In the genomic region with DNA sequence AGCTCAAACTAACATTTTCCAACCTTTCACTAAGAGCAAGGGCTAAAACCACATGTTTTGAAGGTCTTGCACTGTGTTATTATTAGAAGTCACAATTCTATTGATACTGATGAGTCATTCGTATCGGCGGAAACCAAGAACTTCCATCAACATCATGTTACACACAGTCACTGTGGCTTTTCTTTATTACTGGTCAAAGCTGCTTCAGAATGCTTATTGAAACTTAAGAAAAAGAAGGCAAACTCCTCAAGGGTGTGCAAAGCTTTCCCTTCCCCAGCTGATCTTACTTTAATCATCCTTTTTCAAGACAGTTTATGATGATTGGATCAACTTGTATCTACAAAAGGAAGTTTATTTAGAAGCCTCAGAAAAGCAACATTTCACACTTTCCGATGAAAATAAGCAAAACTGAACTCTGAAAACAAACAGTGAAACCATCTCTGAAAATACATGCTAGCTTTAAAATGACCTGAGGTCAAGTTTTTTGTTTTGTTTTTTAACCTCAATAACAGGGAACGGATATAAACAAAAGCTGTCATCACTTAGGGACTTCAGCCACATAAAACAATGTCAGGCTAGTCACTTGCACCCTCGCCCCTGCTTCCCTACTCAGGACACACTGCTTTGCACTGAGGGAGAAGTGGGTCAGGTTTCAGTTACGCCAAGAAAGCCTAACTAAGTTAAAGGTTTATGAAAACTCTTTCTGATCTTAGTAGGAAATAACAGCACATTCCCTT, we compare ENCODE assay signal across 8 cellular contexts. TPM values are rescaled to one million over a fixed set of nuclear protein-coding genes. Genes with fewer than 3 reads are reported as not detected.
DNase-seq lines count a peak whose midpoint lies in the region; ATAC-seq and TF ChIP-seq lines count a peak whose summit lies in the region.

No MANE protein-coding gene starts in this region.

- CTCF ChIA-PET in OCI-LY7 (lab: Charles Lee; ENCODE audit: unreplicated experiment): interaction anchor here (0.6 to 1.3 kb wide), 6 partner anchors 8 to 344 kb away, joined by 3 to 4 read pairs (median 3); no protein-coding TSS in a partner anchor

- peaks cover 93% of the 10 kb centered on the region for H3K4me1 ChIP-seq in OCI-LY7 (ENCODE audit: insufficient read depth, low read length, poor library complexity, severe bottlenecking)

- ATAC-seq in HG02840 (IDR thresholded peaks at IDR 0.05; ENCODE audit: low FRiP score, unreplicated experiment): peak; percentile 77

- peak overlapping the region; percentile 84 for H3K27ac ChIP-seq in OCI-LY7 (ENCODE audit: low read depth, low read length, poor library complexity, severe bottlenecking)

- H3K27me3 Mint-ChIP-seq in dendritic cell treated with granulocyte-macrophage colony-stimulating factor and Interleukin-4, amounts not matched to agents 40 ng/mL and 50 ng/mL, for 4 days: peaks cover 10% of the 10 kb centered on the region

- BruUV-seq in OCI-LY7 (replicated peaks; lab: Mats Ljungman, UMichigan): no TSS peak

- peak overlapping the region; percentile 65 for H3K4me3 ChIP-seq in OCI-LY7 (ENCODE audit: low read depth, low read length, poor library complexity, severe bottlenecking)

- peaks cover 27% of the 10 kb centered on the region for H3K4me1 Mint-ChIP-seq in dendritic cell treated with granulocyte-macrophage colony-stimulating factor and Interleukin-4, amounts not matched to agents 40 ng/mL and 50 ng/mL, for 4 days (ENCODE audit: low read depth)

- peak; percentile 39 for DNase-seq in SKM-1 treated with dmso at 0.1 percent for 144 hours (lab: John Stamatoyannopoulos, UW; ENCODE audit: unreplicated experiment)
- no peak for DNase-seq in SKM-1 (lab: John Stamatoyannopoulos, UW; ENCODE audit: unreplicated experiment)
- DNase-seq in OCI-LY7 (ENCODE audit: low spot score): no peak
- peak; percentile 31 for DNase-seq in myocyte (ENCODE audit: low read depth)
- DNase-seq in AG08395 (ENCODE audit: low spot score): no peak
- DNase-seq in GM19240 (ENCODE audit: insufficient read length, low spot score): no peak

- H3K4me2 ChIP-seq in OCI-LY7 (ENCODE audit: low read length): peak overlapping the region; percentile 97

- H3K9me3 Mint-ChIP-seq in dendritic cell treated with granulocyte-macrophage colony-stimulating factor and Interleukin-4, amounts not matched to agents 40 ng/mL and 50 ng/mL, for 4 days: no peaks in the 10 kb centered on the region

- peak overlapping the region; percentile 74 for H3K27ac Mint-ChIP-seq in dendritic cell treated with granulocyte-macrophage colony-stimulating factor and Interleukin-4, amounts not matched to agents 40 ng/mL and 50 ng/mL, for 4 days

- intact Hi-C loops in OCI-LY7 (cut with micrococcal nuclease; ENCODE audit: unreplicated experiment): loop anchor here (1.0 to 5.0 kb wide), 3 partner anchors 34 to 345 kb away; no protein-coding TSS in a partner anchor
- intact Hi-C loops in dendritic cell treated with granulocyte-macrophage colony-stimulating factor and Interleukin-4, amounts not matched to agents 40 ng/mL and 50 ng/mL, for 4 days (cut with micrococcal nuclease): loop anchor here (5.0 kb wide), 1 partner anchor 107 kb away; no protein-coding TSS in a partner anchor

- H4K20me1 ChIP-seq in OCI-LY7 (ENCODE audit: insufficient read depth, low read length): peaks cover 22% of the 10 kb centered on the region

- H3K9me2 ChIP-seq in OCI-LY7 (ENCODE audit: insufficient read depth, low read length): no peaks in the 10 kb centered on the region

- no peaks in the 10 kb centered on the region for H3K36me3 Mint-ChIP-seq in dendritic cell treated with granulocyte-macrophage colony-stimulating factor and Interleukin-4, amounts not matched to agents 40 ng/mL and 50 ng/mL, for 4 days (ENCODE audit: low read depth)

- H3K79me2 ChIP-seq in OCI-LY7 (ENCODE audit: insufficient read depth, low read depth, low read length): peaks cover 100% of the 10 kb centered on the region

- TF ChIP-seq CTCF in OCI-LY7 (conservative IDR thresholded peaks at IDR 0.05; ENCODE audit: low read length): no peak

- POLR2A ChIA-PET in OCI-LY7 (lab: Charles Lee): interaction anchor here (0.6 to 4.1 kb wide), 21 partner anchors 7 to 252 kb away, joined by 3 to 25 read pairs (median 4); no protein-coding TSS in a partner anchor

- H2AFZ ChIP-seq in OCI-LY7 (ENCODE audit: low read length): no peak overlapping the region

- H3K9me3 ChIP-seq in OCI-LY7 (ENCODE audit: low read length): no peaks in the 10 kb centered on the region

- H3K36me3 ChIP-seq in OCI-LY7 (ENCODE audit: insufficient read depth, low read length): peaks cover 58% of the 10 kb centered on the region

- peak overlapping the region; percentile 57 for H3K4me3 Mint-ChIP-seq in dendritic cell treated with granulocyte-macrophage colony-stimulating factor and Interleukin-4, amounts not matched to agents 40 ng/mL and 50 ng/mL, for 4 days

RNA-seq across cellular contexts. Expression of a gene that starts 11.7 kb away (rescaled TPM):
- total RNA-seq in OCI-LY7 (2014; rRNA removed; shearing (Covaris generic)): 92.0 and 95.7 TPM in 2 replicates
- total RNA-seq in OCI-LY7 (2022): 163 and 265 TPM in 2 replicates
- 0.05 and 0.13 TPM in 2 replicates for total RNA-seq in myocyte
- 0.37 TPM for polyA plus RNA-seq in myocyte (2012)

Comparison
In these comparisons a context has a peak if more than half of its experiments do, and no peak if none do; other contexts are left out.
1. DNase-seq: peak in SKM-1 treated with dmso at 0.1 percent for 144 hours (single experiment) and myocyte (single experiment); none in SKM-1 (single experiment), OCI-LY7 (single experiment), AG08395 (single experiment) and GM19240 (single experiment).
2. RNA of a gene that starts 11.7 kb away (total RNA-seq): 92.0 to 265 TPM in OCI-LY7; 0.05 to 0.13 TPM in myocyte; every median in the first group is over 10 times any median in the second.